Comparison of ENCODE assay signal across 18 cellular contexts in the genomic region with DNA sequence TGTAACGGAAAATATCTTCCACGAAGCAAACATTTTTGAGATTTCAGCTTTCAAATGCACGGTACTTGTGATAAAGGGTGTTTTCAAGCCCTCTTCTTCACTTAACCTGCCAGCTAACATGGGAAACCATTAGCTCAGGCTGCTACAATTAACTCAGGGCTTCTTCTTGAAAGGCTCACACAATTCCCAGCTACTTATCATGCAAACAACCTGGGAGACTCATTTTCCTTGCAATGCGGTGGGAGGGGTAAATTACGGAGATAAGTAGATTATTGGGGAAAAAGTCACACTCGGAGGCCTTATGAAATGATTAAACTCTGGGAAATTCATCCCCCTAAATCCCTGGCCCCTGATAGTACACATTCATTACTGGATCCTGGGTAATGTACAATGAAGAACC.
A peak's percentile ranks its signal among the peaks of the same experiment; 100 is the strongest.
DNase-seq lines count a peak whose midpoint lies in the region; ATAC-seq and TF ChIP-seq lines count a peak whose summit lies in the region.
"Had no signal": no experiment of that assay in that cellular context is flagged by ENCODE, and none has a peak within 500 bp of the region (broad histone marks: within the 10 kb centered on the region; RNA-seq: fewer than 3 reads in every experiment).

No MANE protein-coding gene starts in this region.

- DNase-seq in ELF-1 (ENCODE audit: low read depth, low spot score) (peak; percentile 49), endodermal cell (peak; percentile 78), adrenal gland (no peak), T-helper 17 cell (no peak), DMS153 (lab: John Stamatoyannopoulos, UW) (no peak)
- DNase-seq: BE2C; Caco-2; CD4-positive, CD25-positive, alpha-beta regulatory T cell; NCI-H1092 treated with DMSO at 0.1 percent for 48 hours; NCI-H2081 treated with DMSO at 0.1 percent for 48 hours; NCI-H524; PC-9; SIG-M5 had no signal

- H3F3A ChIP-seq in neural cell (ENCODE audit: insufficient read depth, low read length, poor library complexity, severe bottlenecking) = no peaks in the 10 kb centered on the region

- H3K79me2 ChIP-seq in neural cell (replicated peaks; ENCODE audit: insufficient read depth, low read length) = no peaks in the 10 kb centered on the region

- no peak for TF ChIP-seq EP300 in neural cell (conservative IDR thresholded peaks at IDR 0.05; ENCODE audit: poor library complexity, severe bottlenecking)

- no peak for TF ChIP-seq RAD21 in neural cell (conservative IDR thresholded peaks at IDR 0.05)

- TF ChIP-seq CTCF in endodermal cell (conservative IDR thresholded peaks at IDR 0.05) (no peak), neural cell (IDR thresholded peaks at IDR 0.05; ENCODE audit: poor library complexity, severe bottlenecking) (no peak), adrenal gland (IDR thresholded peaks at IDR 0.05) (no peak)

- H3K36me3 ChIP-seq in HUES6 (ENCODE audit: control insufficient read depth, insufficient read depth, low read length) = no peaks in the 10 kb centered on the region
- H3K36me3 ChIP-seq in endodermal cell (ENCODE audit: control insufficient read depth, insufficient read depth, low read length) = no peaks in the 10 kb centered on the region
- no peaks in the 10 kb centered on the region for H3K36me3 ChIP-seq in neural cell (ENCODE audit: insufficient read depth, low read length)
- no peaks in the 10 kb centered on the region for H3K36me3 ChIP-seq in adrenal gland (replicated peaks in 1 of 2)
- H3K36me3 ChIP-seq: BE2C had no signal

- H3K9me2 ChIP-seq in neural cell (ENCODE audit: insufficient read depth, low read length) = no peaks in the 10 kb centered on the region

- H3K9me3 Mint-ChIP-seq in endodermal cell = no peaks in the 10 kb centered on the region
- H3K9me3 Mint-ChIP-seq: CD4-positive, CD25-positive, alpha-beta regulatory T cell had no signal

- intact Hi-C loops in adrenal gland (cut with DNase I) = no loop called here

- no peaks in the 10 kb centered on the region for H3K36me3 Mint-ChIP-seq in endodermal cell (ENCODE audit: low read depth)
- peaks cover 2% of the 10 kb centered on the region for H3K36me3 Mint-ChIP-seq in T-helper 17 cell (ENCODE audit: low read depth)

- H3K27me3 ChIP-seq in HUES6 (ENCODE audit: control insufficient read depth, insufficient read depth, low read length) (no peaks in the 10 kb centered on the region), endodermal cell (ENCODE audit: control insufficient read depth, insufficient read depth, low read length, poor library complexity, severe bottlenecking) (no peaks in the 10 kb centered on the region), neural cell (ENCODE audit: insufficient read depth, low read depth, low read length) (no peaks in the 10 kb centered on the region), adrenal gland (no peaks in the 10 kb centered on the region)
- H3K27me3 ChIP-seq: BE2C had no signal

- H3K4me3 Mint-ChIP-seq in endodermal cell (peak overlapping the region; percentile 24), T-helper 17 cell (no peak overlapping the region)
- H3K4me3 Mint-ChIP-seq: CD4-positive, CD25-positive, alpha-beta regulatory T cell had no signal

- no peaks in the 10 kb centered on the region for H3K27me3 Mint-ChIP-seq in endodermal cell (ENCODE audit: insufficient read depth)
- H3K27me3 Mint-ChIP-seq in T-helper 17 cell = no peaks in the 10 kb centered on the region
- H3K27me3 Mint-ChIP-seq: CD4-positive, CD25-positive, alpha-beta regulatory T cell had no signal

- TF ChIP-seq POLR2A in adrenal gland (IDR thresholded peaks at IDR 0.05) = no peak

- H2AFZ ChIP-seq in neural cell (ENCODE audit: low read depth, low read length) = no peak overlapping the region
- H2AFZ ChIP-seq: PC-9 had no signal

- H3K9me3 ChIP-seq in HUES6 (ENCODE audit: control insufficient read depth, insufficient read depth, low read depth, low read length) (no peaks in the 10 kb centered on the region), endodermal cell (ENCODE audit: control insufficient read depth, low read length) (no peaks in the 10 kb centered on the region), neural cell (ENCODE audit: low read length) (no peaks in the 10 kb centered on the region), adrenal gland (replicated peaks in 1 of 3) (no peaks in the 10 kb centered on the region), T-helper 17 cell (ENCODE audit: control insufficient read depth, low read length, poor library complexity, severe bottlenecking) (no peaks in the 10 kb centered on the region)
- H3K9me3 ChIP-seq: BE2C, Caco-2 had no signal

- H3K4me1 Mint-ChIP-seq in endodermal cell = peaks cover 30% of the 10 kb centered on the region
- peaks cover 9% of the 10 kb centered on the region for H3K4me1 Mint-ChIP-seq in T-helper 17 cell

- H3K27ac ChIP-seq in HUES6 (ENCODE audit: low read depth, low read length) (peak overlapping the region; percentile 81), endodermal cell (ENCODE audit: low read depth, low read length) (no peak overlapping the region), neural cell (ENCODE audit: low read length) (peak overlapping the region; percentile 21), adrenal gland (no peak overlapping the region)
- H3K27ac ChIP-seq: RWPE1 had no signal

- H4K20me1 ChIP-seq in neural cell (ENCODE audit: insufficient read depth) = no peaks in the 10 kb centered on the region

- 9 to 11% methylated on average over 3 to 5 of the region's 6 CpGs for WGBS in endodermal cell (ENCODE audit: insufficient coverage in 1 of 2, insufficient read length in 1 of 2), 2 experiments
- WGBS in adrenal gland, 4 donors = 79 to 87% (median 84%) methylated on average over 6 of the region's 6 CpGs

- H3K27ac Mint-ChIP-seq in endodermal cell = peak overlapping the region; percentile 74
- no peak overlapping the region for H3K27ac Mint-ChIP-seq in T-helper 17 cell
- H3K27ac Mint-ChIP-seq: CD4-positive, CD25-positive, alpha-beta regulatory T cell had no signal

- H3K4me2 ChIP-seq in neural cell (ENCODE audit: low read length) = no peak overlapping the region
- H3K4me2 ChIP-seq: PC-9 had no signal

- peak overlapping the region; percentile 34 for H3K4me3 ChIP-seq in HUES6 (ENCODE audit: low read depth, low read length)
- H3K4me3 ChIP-seq in endodermal cell (ENCODE audit: low read length) = peak overlapping the region; percentile 19
- H3K4me3 ChIP-seq in neural cell (ENCODE audit: low read length) = peak overlapping the region; percentile 34
- H3K4me3 ChIP-seq in adrenal gland = no peak overlapping the region
- H3K4me3 ChIP-seq: PC-9 had no signal

- H3K4me1 ChIP-seq in HUES6 (ENCODE audit: control insufficient read depth, insufficient read depth, low read length) (peaks cover 35% of the 10 kb centered on the region), endodermal cell (ENCODE audit: control insufficient read depth, insufficient read depth, low read length) (peaks cover 15% of the 10 kb centered on the region), adrenal gland (replicated peaks in 1 of 2) (no peaks in the 10 kb centered on the region)
- H3K4me1 ChIP-seq: BE2C had no signal

- H3K9ac ChIP-seq in HUES6 (ENCODE audit: low read length) (peak overlapping the region; percentile 40), endodermal cell (ENCODE audit: extremely low read depth, low read length, poor library complexity, severe bottlenecking) (no peak overlapping the region), neural cell (ENCODE audit: low read length) (peak overlapping the region; percentile 16)

- ATAC-seq in T-helper 17 cell (no peak), GM21515 (IDR thresholded peaks at IDR 0.05; ENCODE audit: unreplicated experiment) (no peak)
- ATAC-seq: SK-N-SH treated with all-trans-retinoic acid at 6 μM for 48 hours had no signal

TF ChIP-seq in neural cell, 6 proteins besides CTCF, POLR2A, EP300 and RAD21:
- TF ChIP-seq EZH2 (IDR thresholded peaks at IDR 0.05; ENCODE audit: borderline replicate concordance, insufficient read depth, low read length, poor library complexity, severe bottlenecking) (no peak), POLR2AphosphoS5 (IDR thresholded peaks at IDR 0.05) (no peak), TAF1 (IDR thresholded peaks at IDR 0.05; ENCODE audit: low read depth) (no peak), MXI1 (conservative IDR thresholded peaks at IDR 0.05; ENCODE audit: poor library complexity, severe bottlenecking) (no peak), SMC3 (conservative IDR thresholded peaks at IDR 0.05; ENCODE audit: poor library complexity) (no peak), REST (IDR thresholded peaks at IDR 0.05; ENCODE audit: borderline replicate concordance) (no peak)

Comparison
In these comparisons a context has a peak if more than half of its experiments do, and no peak if none do; other contexts are left out.
1. DNase-seq: peak in ELF-1 (single experiment) and endodermal cell (single experiment); none in adrenal gland (0 of 7), T-helper 17 cell (0 of 3) and DMS153 (single experiment).
2. H3K27ac ChIP-seq: peak in HUES6 (single experiment) and neural cell (single experiment); none in endodermal cell (single experiment) and adrenal gland (0 of 5).
3. H3K4me3 ChIP-seq: peak in HUES6 (single experiment), endodermal cell (single experiment) and neural cell (single experiment); none in adrenal gland (0 of 4).